Comparison of ENCODE assay signal across 1 cellular context in the genomic region with DNA sequence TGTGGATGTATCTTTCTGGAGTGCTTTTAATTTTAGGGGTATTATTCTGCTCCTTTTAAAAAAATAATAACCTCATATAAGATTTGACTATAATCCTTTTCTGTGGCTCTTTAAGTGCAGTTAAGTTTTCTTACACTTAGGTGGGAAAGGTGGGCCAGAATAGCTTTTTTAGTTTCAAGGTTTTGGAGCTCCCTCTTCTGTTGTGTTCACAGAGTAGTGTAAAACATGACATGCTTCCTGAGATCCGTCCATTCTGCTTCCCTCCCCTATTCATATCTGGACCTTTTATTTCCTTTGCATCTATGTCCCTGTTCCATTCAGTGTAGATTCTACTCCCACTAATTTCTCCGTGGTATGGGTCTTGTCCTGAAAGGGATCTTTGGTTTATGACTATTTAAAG.
TF ChIP-seq lines count a peak whose summit lies in the region.

No MANE protein-coding gene starts in this region.

TF ChIP-seq in GM23338, 12 proteins besides CTCF, POLR2A, EP300 and RAD21 (continued from another document):
- no peak for TF ChIP-seq JUNB (IDR thresholded peaks at IDR 0.05; ENCODE audit: unreplicated experiment)
